Comparison of ENCODE assay signal across 9 cellular contexts in the genomic region with DNA sequence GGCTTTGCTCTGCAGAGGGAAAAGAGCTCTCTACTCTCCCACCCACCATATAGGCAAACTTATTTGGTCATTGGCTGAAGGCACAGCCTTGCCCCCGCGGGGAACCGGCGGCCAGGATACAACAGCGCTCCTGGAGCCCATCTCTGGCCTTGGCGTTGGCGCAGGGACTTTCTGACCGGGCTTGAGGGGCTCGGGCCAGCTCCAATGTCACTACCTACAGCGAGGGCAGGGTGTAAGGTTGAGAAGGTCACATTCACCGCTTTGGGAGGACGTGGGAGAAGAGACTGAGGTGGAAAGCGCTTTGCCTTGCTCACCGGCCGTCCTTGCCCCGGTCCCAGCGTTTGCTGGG. TPM values are rescaled to one million over a fixed set of nuclear protein-coding genes. Genes with fewer than 3 reads are reported as not detected.
A peak's percentile ranks its signal among the peaks of the same experiment; 100 is the strongest.
DNase-seq lines count a peak whose midpoint lies in the region; ATAC-seq and TF ChIP-seq lines count a peak whose summit lies in the region.
"Had no signal": no experiment of that assay in that cellular context is flagged by ENCODE, and none has a peak within 500 bp of the region (broad histone marks: within the 10 kb centered on the region; RNA-seq: fewer than 3 reads in every experiment).

No MANE protein-coding gene starts in this region.

- CTCF ChIA-PET in HEK293 (lab: Yijun Ruan, JAX) = interaction anchor here (0.6 to 2.1 kb wide), 15 partner anchors 8 to 648 kb away, joined by 3 to 12 read pairs (median 4); no protein-coding TSS in a partner anchor
- CTCF ChIA-PET in activated B cell treated with CpG ODN at 0.5 μM for 24 hours (lab: Charles Lee) = no interaction called here

- no peak for TF ChIP-seq CTCF in HEK293 (tag by site-specific recombination; IDR thresholded peaks at IDR 0.05)
- TF ChIP-seq CTCF in activated B cell treated with CpG ODN at 0.5 μM for 24 hours (IDR thresholded peaks at IDR 0.05) = no peak

- no peak for ATAC-seq in activated B cell treated with CpG ODN at 0.5 μM for 24 hours (ENCODE audit: low read depth)
- ATAC-seq in HG03457 (IDR thresholded peaks at IDR 0.05; ENCODE audit: unreplicated experiment) = no peak
- ATAC-seq in HG02938 (IDR thresholded peaks at IDR 0.05; ENCODE audit: unreplicated experiment) = no peak

- H3K36me3 ChIP-seq in HEK293 (ENCODE audit: control insufficient read depth in 2 of 2, insufficient read depth in 1 of 2, low read length in 2 of 2) (peaks cover 0 to 2% of the 10 kb centered on the region in 2 experiments; a peak in 1 of 3 replicates), muscle layer of duodenum (ENCODE audit: control insufficient read depth in 1 of 2, insufficient read depth in 2 of 2, low read length in 2 of 2) (no peaks in the 10 kb centered on the region)

- peaks cover 6% of the 10 kb centered on the region for H3K4me1 ChIP-seq in HEK293 (ENCODE audit: control insufficient read depth, insufficient read depth, low read length)
- H3K4me1 ChIP-seq in muscle layer of duodenum (ENCODE audit: control insufficient read depth in 1 of 2, insufficient read depth in 2 of 2, low read length in 2 of 2) = peaks cover 0 to 73% of the 10 kb centered on the region in 2 donors

- no peaks in the 10 kb centered on the region for H3K9me3 ChIP-seq in HEK293 (ENCODE audit: control insufficient read depth, insufficient read depth, low read depth, low read length)
- H3K9me3 ChIP-seq in muscle layer of duodenum (ENCODE audit: control insufficient read depth in 1 of 2, low read length in 2 of 2) = no peaks in the 10 kb centered on the region

- H3K36me3 Mint-ChIP-seq in activated B cell treated with CpG ODN at 0.5 μM for 24 hours (ENCODE audit: low read depth) = no peaks in the 10 kb centered on the region

- peak overlapping the region; percentile 37; the same call in 1 of the 2 replicates for H3K27ac ChIP-seq in HEK293 (ENCODE audit: extremely low read depth, low read depth, low read length)
- peak overlapping the region; percentile 77 for H3K27ac ChIP-seq in muscle layer of duodenum (ENCODE audit: low read length)

- H3K27me3 ChIP-seq in muscle layer of duodenum (ENCODE audit: low read depth, low read length) = peaks cover 73% of the 10 kb centered on the region

- peak overlapping the region; percentile 65 for H3K4me3 ChIP-seq in HEK293 (ENCODE audit: low read depth, low read length)
- H3K4me3 ChIP-seq in muscle layer of duodenum (ENCODE audit: low read depth in 1 of 2, low read length in 2 of 2) = peak overlapping the region; percentile 46 to 65

- H3K4me3 Mint-ChIP-seq in activated B cell treated with CpG ODN at 0.5 μM for 24 hours = peak overlapping the region; percentile 21

- DNase-seq in COR-L47 (lab: John Stamatoyannopoulos, UW) (peak; percentile 57), activated B cell treated with CpG ODN at 0.5 μM for 24 hours (no peak), NCI-H2107 treated with DMSO at 0.1 percent for 48 hours (lab: John Stamatoyannopoulos, UW; ENCODE audit: unreplicated experiment) (no peak), NCI-H2171 treated with DMSO at 0.1 percent for 48 hours (lab: John Stamatoyannopoulos, UW) (no peak)
- DNase-seq: activated CD4-positive, alpha-beta T cell treated with anti-CD3 and anti-CD28 coated beads for 1 hour had no signal

- peak overlapping the region; percentile 59 for H3K27ac Mint-ChIP-seq in activated B cell treated with CpG ODN at 0.5 μM for 24 hours

- H3K4me1 Mint-ChIP-seq in activated B cell treated with CpG ODN at 0.5 μM for 24 hours = peaks cover 48% of the 10 kb centered on the region

- intact Hi-C loops in activated B cell treated with CpG ODN at 0.5 μM for 24 hours (cut with micrococcal nuclease) = loop anchor here (5.0 kb wide), 1 partner anchor 800 kb away; the partner anchor contains the start of gene TXNL1

- POLR2A ChIA-PET in HEK293 (lab: Yijun Ruan, JAX) = no interaction called here
- POLR2A ChIA-PET in activated B cell treated with CpG ODN at 0.5 μM for 24 hours (lab: Charles Lee) = no interaction called here

- peaks cover 2% of the 10 kb centered on the region for H3K9me3 Mint-ChIP-seq in activated B cell treated with CpG ODN at 0.5 μM for 24 hours

- H3K27me3 Mint-ChIP-seq in activated B cell treated with CpG ODN at 0.5 μM for 24 hours = peaks cover 74% of the 10 kb centered on the region

TF ChIP-seq in HEK293, 187 proteins besides CTCF, POLR2A, EP300 and RAD21:
- TF ChIP-seq ZNF768 (tag by site-specific recombination; IDR thresholded peaks at IDR 0.05) (no peak), ZNF394 (tag by site-specific recombination; IDR thresholded peaks at IDR 0.05; ENCODE audit: borderline replicate concordance) (no peak), ZNF777 (tag by site-specific recombination; IDR thresholded peaks at IDR 0.05; ENCODE audit: borderline replicate concordance) (no peak), ZNF398 (tag by site-specific recombination; IDR thresholded peaks at IDR 0.05) (no peak), ZBTB6 (tag by site-specific recombination; IDR thresholded peaks at IDR 0.05) (no peak), SP2 (tag by site-specific recombination; IDR thresholded peaks at IDR 0.05) (peak; percentile 36), ZNF341 (tag by site-specific recombination; IDR thresholded peaks at IDR 0.05; ENCODE audit: low read depth) (peak; percentile 67), ZEB2 (tag by site-specific recombination; IDR thresholded peaks at IDR 0.05) (no peak), ZNF184 (tag by site-specific recombination; IDR thresholded peaks at IDR 0.05) (no peak), SP3 (tag by site-specific recombination; IDR thresholded peaks at IDR 0.05) (0 out of 2 replicates have a peak, but pooled peaks have one; percentile 27), ZNF10 (tag by site-specific recombination; IDR thresholded peaks at IDR 0.05) (no peak), MYNN (tag by site-specific recombination; IDR thresholded peaks at IDR 0.05; ENCODE audit: borderline replicate concordance) (no peak), ZBTB11 (tag by site-specific recombination; conservative IDR thresholded peaks at IDR 0.05; ENCODE audit: low read depth) (no peak)

RNA-seq across cellular contexts. Expression of gene ONECUT2, which starts 2.2 kb away (rescaled TPM):
- total RNA-seq in activated B cell treated with CpG ODN at 0.5 μM for 24 hours = not detected in 2 replicates
